Comparison of ENCODE assay signal across 27 cellular contexts in the genomic region with DNA sequence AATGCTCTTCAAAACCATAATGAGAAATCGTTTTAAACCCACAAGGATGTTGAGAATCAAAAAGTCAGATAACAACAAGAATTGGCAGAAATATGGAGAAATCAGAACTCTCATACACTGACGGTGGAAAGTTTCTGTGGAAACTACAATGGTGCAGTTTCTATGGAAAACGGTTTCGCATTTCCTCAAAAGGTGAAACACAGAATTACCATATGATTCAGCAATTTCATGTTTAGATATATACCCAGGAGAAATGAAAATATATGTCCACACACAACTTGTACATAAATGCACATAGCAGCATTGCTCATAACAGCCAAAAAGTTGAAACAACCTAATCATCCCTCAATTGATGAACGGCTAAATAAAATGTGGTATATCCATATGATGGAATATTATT.
"Had no signal": no experiment of that assay in that cellular context is flagged by ENCODE, and none has a peak within 500 bp of the region (broad histone marks: within the 10 kb centered on the region; RNA-seq: fewer than 3 reads in every experiment).

No MANE protein-coding gene starts in this region.

- H3K9me3 ChIP-seq: stomach, suprapubic skin, testis, thoracic aorta, thyroid gland, tibial artery, tibial nerve, transverse colon, upper lobe of left lung, upper lobe of right lung, uterus, vagina had no signal

- FAIRE-seq: urothelium cell line had no signal

- H3K4me3 ChIP-seq: stomach, suprapubic skin, testis, thoracic aorta, thyroid gland, tibial artery, tibial nerve, transverse colon, upper lobe of left lung, upper lobe of right lung, uterus, vagina had no signal

- DNase-seq: stimulated activated CD4-positive, alpha-beta T cell treated with anti-CD3 and anti-CD28 coated beads, Interleukin-2, amount 100 ng/mL, for 48 hours; stimulated activated CD4-positive, alpha-beta T cell treated with anti-CD3 and anti-CD28 coated beads, Interleukin-4, amount 100 ng/mL, for 1 hour; stimulated activated CD4-positive, alpha-beta T cell treated with anti-CD3 and anti-CD28 coated beads, Interleukin-4, amount 100 ng/mL, for 24 hours; stimulated activated CD4-positive, alpha-beta T cell treated with anti-CD3 and anti-CD28 coated beads, Interleukin-4, amount 100 ng/mL, for 4 hours; stimulated activated CD8-positive, alpha-beta memory T cell treated with anti-CD3 and anti-CD28 coated beads, Interleukin-4, amount 100 ng/mL, for 48 hours; stimulated activated naive B cell treated with anti-CD40 and anti-IgM and Interleukin-4, amounts not matched to agents 10 μg/mL and 1 μg/mL and 100 μg/mL, for 72 hours; stimulated activated naive CD4-positive, alpha-beta T cell; stimulated activated naive CD4-positive, alpha-beta T cell treated with Interleukin-2 at 50 U/mL for 16 hours; stimulated activated naive CD8-positive, alpha-beta T cell treated with anti-CD3 and anti-CD28 coated beads, Interleukin-15, amount 100 ng/mL, for 72 hours; stimulated activated naive CD8-positive, alpha-beta T cell treated with anti-CD3 and anti-CD28 coated beads, Interleukin-15, Interleukin-2, amounts not matched to agents 100 U/mL and 50 U/mL, for 24 hours; stomach; substantia nigra; testis; thyroid gland; tibial artery; transverse colon; trophoblast cell; upper lobe of left lung; upper lobe of right lung; uterus had no signal

- H3K27me3 ChIP-seq: stomach, suprapubic skin, testis, thyroid gland, tibial artery, tibial nerve, transverse colon, upper lobe of left lung, upper lobe of right lung, uterus, vagina had no signal

- H3K4me1 ChIP-seq: stomach, testis, thyroid gland, tibial artery, tibial nerve, transverse colon, upper lobe of left lung, upper lobe of right lung, uterus had no signal

- H3K27ac ChIP-seq: stomach, suprapubic skin, testis, thoracic aorta, thyroid gland, tibial artery, tibial nerve, transverse colon, upper lobe of left lung, upper lobe of right lung, uterus, vagina had no signal

- H3K36me3 ChIP-seq: stomach, suprapubic skin, thoracic aorta, thyroid gland, tibial artery, tibial nerve, transverse colon, upper lobe of left lung, upper lobe of right lung, uterus, vagina had no signal

- ATAC-seq: stimulated activated effector memory CD8-positive, alpha-beta T cell treated with anti-CD3 and anti-CD28 coated beads, Interleukin-12 subunit alpha, Interleukin-12 subunit beta, amount 100 ng/mL, for 72 hours; stimulated activated memory B cell treated with anti-CD40 and anti-IgM and Interleukin-4, amounts not matched to agents 10 μg/mL and 1 μg/mL and 100 μg/mL, for 72 hours; stimulated activated naive B cell treated with anti-CD40 and anti-IgM and Interleukin-4, amounts not matched to agents 10 μg/mL and 1 μg/mL and 100 μg/mL, for 72 hours; stimulated activated naive CD8-positive, alpha-beta T cell treated with anti-CD3 and anti-CD28 coated beads, Interleukin-15, amount 100 ng/mL, for 72 hours; stimulated activated naive CD8-positive, alpha-beta T cell treated with anti-CD3 and anti-CD28 coated beads, Interleukin-15, Interleukin-2, amounts not matched to agents 100 U/mL and 50 U/mL, for 24 hours; upper lobe of right lung had no signal
